In genomic region chr15:74228723-74229081, GRCh38 we compare ENCODE assay signal across 14 cellular contexts. TPM values are rescaled to one million over a fixed set of nuclear protein-coding genes. Genes with fewer than 3 reads are reported as not detected.
DNase-seq lines count a peak whose midpoint lies in the region; ATAC-seq and TF ChIP-seq lines count a peak whose summit lies in the region.
"Had no signal": no experiment of that assay in that cellular context is flagged by ENCODE, and none has a peak within 500 bp of the region (broad histone marks: within the 10 kb centered on the region; RNA-seq: fewer than 3 reads in every experiment).

No MANE protein-coding gene starts in this region.

- H3K4me3 ChIP-seq in thoracic aorta: peak overlapping the region; percentile 10
- H3K4me3 ChIP-seq: dorsolateral prefrontal cortex, uterus had no signal

- no peak for TF ChIP-seq CTCF in thoracic aorta (IDR thresholded peaks at IDR 0.05)

- H3K36me3 ChIP-seq in thoracic aorta: no peaks in the 10 kb centered on the region
- H3K36me3 ChIP-seq: gastrocnemius medialis, uterus had no signal

- no peak overlapping the region for H3K27ac ChIP-seq in thoracic aorta
- H3K27ac ChIP-seq: gastrocnemius medialis, uterus had no signal

- ATAC-seq in left ventricle myocardium superior: peak; percentile 12
- ATAC-seq in thoracic aorta (ENCODE audit: insufficient number of reproducible peaks, low FRiP score, low read depth): no peak
- ATAC-seq in HG03521 (IDR thresholded peaks at IDR 0.05; ENCODE audit: unreplicated experiment): no peak
- no peak for ATAC-seq in GM18498 (IDR thresholded peaks at IDR 0.05; ENCODE audit: unreplicated experiment)

- peak; percentile 23 for DNase-seq in SHP77 treated with DMSO at 0.1 percent for 48 hours (lab: John Stamatoyannopoulos, UW)
- no peak for DNase-seq in SHP77 (lab: John Stamatoyannopoulos, UW)
- DNase-seq in NCI-H82 treated with DMSO at 0.1 percent for 48 hours (lab: John Stamatoyannopoulos, UW; ENCODE audit: unreplicated experiment): peak; percentile 94
- no peak for DNase-seq in left ventricle myocardium superior
- no peak for DNase-seq in thoracic aorta (ENCODE audit: low spot score)
- DNase-seq in NK-92 (lab: John Stamatoyannopoulos, UW; ENCODE audit: unreplicated experiment): no peak
- DNase-seq: DND-41; dorsolateral prefrontal cortex; gastrocnemius medialis; HCEC 1CT; stimulated activated CD4-positive, alpha-beta T cell treated with anti-CD3 and anti-CD28 coated beads, Interleukin-12 subunit alpha, Interleukin-12 subunit beta, amount 100 ng/mL, for 4 hours; uterus had no signal

- peaks cover 0 to 9% of the 10 kb centered on the region in 2 donors for H3K4me1 ChIP-seq in thoracic aorta (ENCODE audit: control insufficient read depth in 1 of 2, low read depth in 2 of 2)

- intact Hi-C loops in left ventricle myocardium superior (cut with micrococcal nuclease): no loop called here

- H3K9me3 ChIP-seq in thoracic aorta: no peaks in the 10 kb centered on the region
- H3K9me3 ChIP-seq: gastrocnemius medialis, uterus had no signal

- no peaks in the 10 kb centered on the region for H3K27me3 ChIP-seq in thoracic aorta (replicated peaks; ENCODE audit: insufficient read depth)
- H3K27me3 ChIP-seq: uterus had no signal

RNA-seq across cellular contexts. Expression of gene CCDC33, which starts 7.4 kb away (rescaled TPM):
- not detected for total RNA-seq in left ventricle myocardium superior
- total RNA-seq in thoracic aorta: not detected
- total RNA-seq: gastrocnemius medialis had no signal

RNA-seq across cellular contexts. Expression of gene STRA6, which starts 26.1 kb away (rescaled TPM):
- total RNA-seq in left ventricle myocardium superior: not detected
- under 1 TPM in 1 of 2 donors, not detected in 1; 0.28 TPM for total RNA-seq in thoracic aorta
- total RNA-seq: gastrocnemius medialis had no signal

RNA-seq across cellular contexts. Expression of gene ISLR, which starts 55.2 kb away (rescaled TPM):
- total RNA-seq in left ventricle myocardium superior: 11.1 TPM
- total RNA-seq in thoracic aorta: 100 to 1,000 TPM in 1 of 2 donors, 10 to 100 TPM in 1; 76.8 to 323 TPM

Comparison
In these comparisons a context has a peak if more than half of its experiments do, and no peak if none do; other contexts are left out.
1. DNase-seq: peak in SHP77 treated with DMSO at 0.1 percent for 48 hours (single experiment) and NCI-H82 treated with DMSO at 0.1 percent for 48 hours (single experiment); none in SHP77 (0 of 2), left ventricle myocardium superior (single experiment), thoracic aorta (single experiment) and NK-92 (single experiment).